29 cellular contexts compared by ENCODE assay signal in genomic region chr6:146460941-146461340, GRCh38.
"Had no signal": no experiment of that assay in that cellular context is flagged by ENCODE, and none has a peak within 500 bp of the region (broad histone marks: within the 10 kb centered on the region; RNA-seq: fewer than 3 reads in every experiment).

No MANE protein-coding gene starts in this region.

- H3K4me1 ChIP-seq: adrenal gland, ascending aorta, body of pancreas, breast epithelium had no signal

- H3K36me3 ChIP-seq: adrenal gland, ascending aorta, brain microvascular endothelial cell, breast epithelium, cardiac muscle cell had no signal

- DNase-seq: activated effector memory CD4-positive, alpha-beta T cell treated with anti-CD3 and anti-CD28 coated beads, Interleukin-2, amount 50 U/mL, for 16 hours; activated effector memory CD4-positive, alpha-beta T cell treated with Interleukin-2 at 50 U/mL for 16 hours; activated gamma-delta T cell; activated gamma-delta T cell treated with Interleukin-2 at 50 U/mL for 16 hours; activated naive CD4-positive, alpha-beta T cell; activated naive CD4-positive, alpha-beta T cell treated with anti-CD3 and anti-CD28 coated beads for 36 hours; activated naive CD4-positive, alpha-beta T cell treated with anti-CD3 and anti-CD28 coated beads, Interleukin-2, amount 10 ng/mL, durations not matched to agents 7 days and 5 days; activated naive CD4-positive, alpha-beta T cell treated with anti-CD3 and anti-CD28 coated beads, Interleukin-2, amount 50 U/mL, for 16 hours; activated naive CD4-positive, alpha-beta T cell treated with Interleukin-2 at 50 U/mL for 16 hours; activated naive CD8-positive, alpha-beta T cell treated with anti-CD3 and anti-CD28 coated beads for 36 hours; activated naive CD8-positive, alpha-beta T cell treated with anti-CD3 and anti-CD28 coated beads, Interleukin-2, amount 10 ng/mL, durations not matched to agents 7 days and 5 days; activated naive CD8-positive, alpha-beta T cell treated with anti-CD3 and anti-CD28 coated beads, Interleukin-2, amount 50 U/mL, for 24 hours; activated T-cell treated with anti-CD3 and anti-CD28 coated beads, Interleukin-2, amount 50 U/mL, for 24 hours; activated T-cell treated with anti-CD3 and anti-CD28 coated beads, Interleukin-2, amount 50 U/mL, for 4 hours; activated T-cell treated with anti-CD3 and anti-CD28 coated beads, Interleukin-2, amount 50 U/mL, for 48 hours; activated T-cell treated with anti-CD3 and anti-CD28 coated beads, Interleukin-2, amount 50 U/mL, for 72 hours; adrenal gland; amniotic stem cell; amygdala; anterior cingulate cortex; aorta; body of pancreas; brain microvascular endothelial cell; caudate nucleus; central memory CD4-positive, alpha-beta T cell; cerebellar nuclear complex had no signal

- H3K27ac ChIP-seq: adrenal gland, ascending aorta, body of pancreas, brain microvascular endothelial cell, breast epithelium, cardiac muscle cell had no signal

- H3K4me3 ChIP-seq: adrenal gland, ascending aorta, body of pancreas, breast epithelium, cardiac muscle cell had no signal

- H3K9me3 ChIP-seq: body of pancreas had no signal
